9 cellular contexts compared by ENCODE assay signal in genomic region chr1:213014642-213015041, GRCh38. TPM values are rescaled to one million over a fixed set of nuclear protein-coding genes. Genes with fewer than 3 reads are reported as not detected.
A peak's percentile ranks its signal among the peaks of the same experiment; 100 is the strongest.
DNase-seq lines count a peak whose midpoint lies in the region; FAIRE-seq and TF ChIP-seq lines count a peak whose summit lies in the region.
"Had no signal": no experiment of that assay in that cellular context is flagged by ENCODE, and none has a peak within 500 bp of the region (broad histone marks: within the 10 kb centered on the region; RNA-seq: fewer than 3 reads in every experiment).

No MANE protein-coding gene starts in this region.

- DNase-seq in NCI-H82 (lab: John Stamatoyannopoulos, UW) (peak; percentile 62), NCI-H82 treated with DMSO at 0.1 percent for 48 hours (lab: John Stamatoyannopoulos, UW; ENCODE audit: unreplicated experiment) (no peak), NCI-H69 (lab: John Stamatoyannopoulos, UW) (peak; percentile 45), dedifferentiated amniotic fluid mesenchymal stem cell (ENCODE audit: extremely low spot score) (peak; percentile 20), myocyte (ENCODE audit: low read depth) (peak; percentile 5), activated gamma-delta T cell (lab: John Stamatoyannopoulos, UW) (no peak), GM12891 (ENCODE audit: insufficient read length, low spot score) (no peak), NCI-H510A (lab: John Stamatoyannopoulos, UW) (no peak)

- TF ChIP-seq POLR2A in GM12891 (IDR thresholded peaks at IDR 0.05; ENCODE audit: low read depth, low read length): no peak

- no peak for FAIRE-seq in GM12891 (lab: Jason Lieb, UNC)
- FAIRE-seq: G401.6 had no signal

TF ChIP-seq in GM12891, 5 proteins besides CTCF, POLR2A, EP300 and RAD21:
- TF ChIP-seq PAX5 (IDR thresholded peaks at IDR 0.05; ENCODE audit: insufficient read depth, low read length, severe bottlenecking) (no peak), POU2F2 (IDR thresholded peaks at IDR 0.05; ENCODE audit: low read depth, low read length) (no peak), TAF1 (IDR thresholded peaks at IDR 0.05; ENCODE audit: low read depth, low read length) (no peak), SPI1 (IDR thresholded peaks at IDR 0.05; ENCODE audit: low read depth, low read length) (no peak), POLR2AphosphoS5 (IDR thresholded peaks at IDR 0.05; ENCODE audit: low read depth, low read length) (no peak)
TF ChIP-seq in GM12891: peak in this region for 0.

RNA-seq across cellular contexts. Expression of gene ANGEL2, which starts 1.0 kb away (rescaled TPM):
- 36.3 and 59.0 TPM in 2 replicates for total RNA-seq in myocyte
- 15.8 TPM for polyA plus RNA-seq in myocyte (2012)
- polyA plus RNA-seq in GM12891 (2012; ENCODE audit: low read depth, missing spikeins): 12.2 TPM

RNA-seq across cellular contexts. Expression of gene RPS6KC1, which starts 36.4 kb away (rescaled TPM):
- total RNA-seq in myocyte: 28.6 and 36.6 TPM in 2 replicates
- polyA plus RNA-seq in myocyte (2012): 11.7 TPM
- 4.4 TPM for polyA plus RNA-seq in GM12891 (2012; ENCODE audit: low read depth, missing spikeins)

Comparison
In these comparisons a context has a peak if more than half of its experiments do, and no peak if none do; other contexts are left out.
1. DNase-seq: peak in NCI-H82 (single experiment), NCI-H69 (single experiment), dedifferentiated amniotic fluid mesenchymal stem cell (single experiment) and myocyte (single experiment); none in NCI-H82 treated with DMSO at 0.1 percent for 48 hours (single experiment), activated gamma-delta T cell (single experiment), GM12891 (single experiment) and NCI-H510A (single experiment).